Comparison of ENCODE assay signal across 9 cellular contexts in the genomic region with DNA sequence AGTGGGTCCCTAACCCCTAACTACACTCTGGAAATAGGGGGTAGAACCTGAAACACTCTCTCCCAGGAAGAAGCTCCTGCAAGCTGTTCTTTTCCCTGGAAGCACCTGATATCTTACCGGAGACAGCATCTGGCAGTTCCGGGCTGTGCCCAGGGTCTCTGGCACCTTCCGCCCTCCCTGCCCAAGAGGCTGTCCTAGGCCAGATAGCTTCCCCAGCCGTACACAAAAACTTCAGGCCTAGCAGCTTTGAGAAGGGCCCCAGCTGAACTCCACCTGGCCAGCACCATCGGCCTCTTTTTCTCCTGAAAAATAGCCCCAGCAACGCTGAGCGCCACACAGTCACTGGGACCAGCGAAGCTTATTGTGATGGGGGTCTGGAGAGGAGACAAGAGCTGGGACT. TPM values are rescaled to one million over a fixed set of nuclear protein-coding genes. Genes with fewer than 3 reads are reported as not detected.
DNase-seq lines count a peak whose midpoint lies in the region; ATAC-seq and TF ChIP-seq lines count a peak whose summit lies in the region.
"Had no signal": no experiment of that assay in that cellular context is flagged by ENCODE, and none has a peak within 500 bp of the region (broad histone marks: within the 10 kb centered on the region; RNA-seq: fewer than 3 reads in every experiment).

No MANE protein-coding gene starts in this region.

- H3K4me1 Mint-ChIP-seq in dendritic cell treated with granulocyte-macrophage colony-stimulating factor and Interleukin-4, amounts not matched to agents 40 ng/mL and 50 ng/mL, for 4 days (ENCODE audit: low read depth) = peaks cover 39% of the 10 kb centered on the region
- H3K4me1 Mint-ChIP-seq in neural crest cell = peaks cover 19% of the 10 kb centered on the region

- H3K79me1 ChIP-seq in IMR-90 (ENCODE audit: low read depth in 1 of 2, low read length in 2 of 2) = peaks cover 29 to 45% of the 10 kb centered on the region in 2 experiments

- H3K4ac ChIP-seq in IMR-90 (ENCODE audit: low read depth, low read length) = no peak overlapping the region

- peak overlapping the region; percentile 39 for H2AK9ac ChIP-seq in IMR-90 (replicated peaks; ENCODE audit: low read depth, low read length, poor library complexity)

- no peak for ATAC-seq in IMR-90 (ENCODE audit: low read depth)

- no TSS peak for BruUV-seq in IMR-90 (replicated peaks; lab: Mats Ljungman, UMichigan)

- POLR2A ChIA-PET in IMR-90 (lab: Charles Lee; ENCODE audit: unreplicated experiment) = interaction anchor here (1.1 kb wide), 1 partner anchor 10 kb away, joined by 3 read pairs; a partner anchor contains a TSS

- no peak overlapping the region for H2BK5ac ChIP-seq in IMR-90 (ENCODE audit: low read depth, low read length, poor library complexity, severe bottlenecking)

- no peak overlapping the region for H3K56ac ChIP-seq in IMR-90 (ENCODE audit: extremely low read depth, insufficient read depth, low read length)

- no peak overlapping the region for H2BK120ac ChIP-seq in IMR-90 (ENCODE audit: low read depth, low read length)

- H3K27me3 Mint-ChIP-seq in dendritic cell treated with granulocyte-macrophage colony-stimulating factor and Interleukin-4, amounts not matched to agents 40 ng/mL and 50 ng/mL, for 4 days = peaks cover 53% of the 10 kb centered on the region
- peaks cover 55% of the 10 kb centered on the region for H3K27me3 Mint-ChIP-seq in neural crest cell (ENCODE audit: low read depth)

- H3K4me2 ChIP-seq in IMR-90 (ENCODE audit: low read depth, low read length) = no peak overlapping the region

- H2AFZ ChIP-seq in ACC112 (ENCODE audit: low read length, unreplicated experiment) (no peak overlapping the region), IMR-90 (replicated peaks; ENCODE audit: low read length, poor library complexity) (no peak overlapping the region)

- CTCF ChIA-PET in IMR-90 (lab: Yijun Ruan, JAX) = interaction anchor here (0.8 kb wide), 1 partner anchor 263 kb away, joined by 3 read pairs; no protein-coding TSS in a partner anchor

- H3K18ac ChIP-seq in IMR-90 (ENCODE audit: low read depth, low read length) = no peak overlapping the region

- H4K91ac ChIP-seq in IMR-90 (ENCODE audit: insufficient read depth, low read depth, low read length) = no peak overlapping the region

- H3K9me1 ChIP-seq in IMR-90 (ENCODE audit: insufficient read depth, low read length) = peaks cover 10% of the 10 kb centered on the region

- peak overlapping the region; percentile 100 for H3K27ac Mint-ChIP-seq in dendritic cell treated with granulocyte-macrophage colony-stimulating factor and Interleukin-4, amounts not matched to agents 40 ng/mL and 50 ng/mL, for 4 days
- no peak overlapping the region for H3K27ac Mint-ChIP-seq in neural crest cell (ENCODE audit: unreplicated experiment)

- H3K27ac ChIP-seq in ACC112 (ENCODE audit: low read depth, low read length) (peak overlapping the region; percentile 81), IMR-90 (ENCODE audit: insufficient read depth, low read length) (peak overlapping the region; percentile 35; the same call in 1 of the 2 replicates)

- no peak overlapping the region for H3K14ac ChIP-seq in IMR-90 (replicated peaks; ENCODE audit: low read depth, low read length)

- peaks cover 15% of the 10 kb centered on the region for H3K36me3 Mint-ChIP-seq in dendritic cell treated with granulocyte-macrophage colony-stimulating factor and Interleukin-4, amounts not matched to agents 40 ng/mL and 50 ng/mL, for 4 days (ENCODE audit: low read depth)
- H3K36me3 Mint-ChIP-seq in neural crest cell (ENCODE audit: low read depth) = peaks cover 2% of the 10 kb centered on the region

- dilution Hi-C loops in IMR-90 (cut with HindIII; ENCODE audit: low sequenced_read_pairs, unreplicated experiment) = no loop called here

- TF ChIP-seq RAD21 in IMR-90 (IDR thresholded peaks at IDR 0.05; ENCODE audit: low read length) = no peak

- DNase-seq in IMR-90 (no peak), neural crest cell (ENCODE audit: low read depth, low spot score) (no peak), amniotic stem cell (lab: John Stamatoyannopoulos, UW) (no peak), epidermal melanocyte (ENCODE audit: insufficient read length, low spot score) (no peak), A172 (ENCODE audit: low spot score) (no peak), COLO668 (lab: John Stamatoyannopoulos, UW; ENCODE audit: unreplicated experiment) (no peak)

- WGBS in IMR-90 (ENCODE audit: extremely low coverage in 2 of 2, insufficient read length in 1 of 2), 2 experiments = no CpG with 5 or more reads among the region's 8 CpGs

- peaks cover 22% of the 10 kb centered on the region for H3K79me2 ChIP-seq in ACC112 (ENCODE audit: control insufficient read depth, insufficient read depth, low read length, unreplicated experiment)

- H4K5ac ChIP-seq in IMR-90 (ENCODE audit: low read depth, low read length) = no peak overlapping the region

- H2BK20ac ChIP-seq in IMR-90 (ENCODE audit: low read depth, low read length) = no peak overlapping the region

- intact Hi-C loops in IMR-90 (cut with micrococcal nuclease) = loop anchor here (5.0 kb wide), 1 partner anchor 111 kb away; no protein-coding TSS in a partner anchor
- intact Hi-C loops in dendritic cell treated with granulocyte-macrophage colony-stimulating factor and Interleukin-4, amounts not matched to agents 40 ng/mL and 50 ng/mL, for 4 days (cut with micrococcal nuclease) = loop anchor here (5.0 to 10.0 kb wide), 2 partner anchors 436 to 554 kb away; a partner anchor contains a TSS

- TF ChIP-seq CTCF in IMR-90 (conservative IDR thresholded peaks at IDR 0.05; ENCODE audit: low read depth, low read length) (no peak), neural crest cell (conservative IDR thresholded peaks at IDR 0.05) (no peak)

- no peaks in the 10 kb centered on the region for H3K9me3 Mint-ChIP-seq in dendritic cell treated with granulocyte-macrophage colony-stimulating factor and Interleukin-4, amounts not matched to agents 40 ng/mL and 50 ng/mL, for 4 days
- H3K9me3 Mint-ChIP-seq in neural crest cell = no peaks in the 10 kb centered on the region

- H3K9ac ChIP-seq in IMR-90 (ENCODE audit: low read depth, low read length) = no peak overlapping the region

- no peak for TF ChIP-seq POLR2A in IMR-90 (IDR thresholded peaks at IDR 0.05; ENCODE audit: low read depth, low read length)

- H4K20me1 ChIP-seq in IMR-90 (ENCODE audit: insufficient read depth, low read length) = peaks cover 9% of the 10 kb centered on the region; the same call in 1 of the 2 replicates

- no peaks in the 10 kb centered on the region for H3K9me3 ChIP-seq in IMR-90 (ENCODE audit: control insufficient read depth, insufficient read depth, low read length)

- H3K4me3 Mint-ChIP-seq in dendritic cell treated with granulocyte-macrophage colony-stimulating factor and Interleukin-4, amounts not matched to agents 40 ng/mL and 50 ng/mL, for 4 days = no peak overlapping the region
- H3K4me3 Mint-ChIP-seq in neural crest cell = peak overlapping the region; percentile 98

- peaks cover 21% of the 10 kb centered on the region for H3K36me3 ChIP-seq in ACC112 (ENCODE audit: insufficient read depth, low read length)
- peaks cover 42% of the 10 kb centered on the region for H3K36me3 ChIP-seq in IMR-90 (ENCODE audit: control insufficient read depth, insufficient read depth, low read length)

- H2AK5ac ChIP-seq in IMR-90 (ENCODE audit: low read depth, low read length) = no peak overlapping the region

- H3K4me3 ChIP-seq in ACC112 (ENCODE audit: low read depth, low read length) (peak overlapping the region; percentile 93), IMR-90 (ENCODE audit: insufficient read depth, low read depth, low read length) (peak overlapping the region; percentile 76; the same call in 1 of the 2 replicates)

- H3K4me1 ChIP-seq in ACC112 (ENCODE audit: control insufficient read depth, insufficient read depth, low read length, unreplicated experiment) (peaks cover 11% of the 10 kb centered on the region), IMR-90 (ENCODE audit: control insufficient read depth, insufficient read depth, low read length) (no peaks in the 10 kb centered on the region; the same call in 1 of the 2 replicates)

- peak overlapping the region; percentile 34 to 96; a peak in 2 of 4 replicates for H4K8ac ChIP-seq in IMR-90 (ENCODE audit: low read depth in 2 of 2, low read length in 2 of 2)

- no peaks in the 10 kb centered on the region for H3K27me3 ChIP-seq in ACC112 (ENCODE audit: insufficient read depth, low read length)
- H3K27me3 ChIP-seq in IMR-90 (ENCODE audit: control insufficient read depth, insufficient read depth, low read length) = no peaks in the 10 kb centered on the region

- in situ Hi-C loops in IMR-90 (cut with MboI; ENCODE audit: low sequenced_read_pairs) = no loop called here

- H3K23ac ChIP-seq in IMR-90 (ENCODE audit: low read depth, low read length) = no peak overlapping the region

- H2BK15ac ChIP-seq in IMR-90 (ENCODE audit: low read depth, low read length) = no peak overlapping the region; the same call in 2 of the 3 replicates

TF ChIP-seq in IMR-90, 13 proteins besides CTCF, POLR2A, EP300 and RAD21:
- no peak for TF ChIP-seq MAZ (IDR thresholded peaks at IDR 0.05; ENCODE audit: borderline replicate concordance, low read depth, low read length)
- TF ChIP-seq, protein P1, sequence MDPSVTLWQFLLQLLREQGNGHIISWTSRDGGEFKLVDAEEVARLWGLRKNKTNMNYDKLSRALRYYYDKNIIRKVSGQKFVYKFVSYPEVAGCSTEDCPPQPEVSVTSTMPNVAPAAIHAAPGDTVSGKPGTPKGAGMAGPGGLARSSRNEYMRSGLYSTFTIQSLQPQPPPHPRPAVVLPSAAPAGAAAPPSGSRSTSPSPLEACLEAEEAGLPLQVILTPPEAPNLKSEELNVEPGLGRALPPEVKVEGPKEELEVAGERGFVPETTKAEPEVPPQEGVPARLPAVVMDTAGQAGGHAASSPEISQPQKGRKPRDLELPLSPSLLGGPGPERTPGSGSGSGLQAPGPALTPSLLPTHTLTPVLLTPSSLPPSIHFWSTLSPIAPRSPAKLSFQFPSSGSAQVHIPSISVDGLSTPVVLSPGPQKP (IDR thresholded peaks at IDR 0.05; ENCODE audit: borderline replicate concordance, low read depth, low read length) = no peak
- no peak for TF ChIP-seq BHLHE40 (IDR thresholded peaks at IDR 0.05; ENCODE audit: low read depth, low read length)
- no peak for TF ChIP-seq SMC3 (IDR thresholded peaks at IDR 0.05; ENCODE audit: low read depth, low read length)
- TF ChIP-seq MAFK (IDR thresholded peaks at IDR 0.05; ENCODE audit: low read depth, low read length) = no peak
- TF ChIP-seq RFX5 (IDR thresholded peaks at IDR 0.05; ENCODE audit: low read depth, low read length) = no peak
- no peak for TF ChIP-seq CEBPB (IDR thresholded peaks at IDR 0.05; ENCODE audit: low read depth, low read length)
- TF ChIP-seq CHD1 (IDR thresholded peaks at IDR 0.05; ENCODE audit: low read depth, low read length) = no peak

RNA-seq across cellular contexts. Expression of a gene that starts 9.7 kb away (rescaled TPM):
- total RNA-seq in IMR-90 (2012; rRNA removed) (12.4 and 14.7 TPM in 2 replicates), neural crest cell (0.33 and 0.45 TPM in 2 replicates)
- polyA plus RNA-seq in IMR-90 (2012; rRNA removed) = 48.0 and 51.9 TPM in 2 replicates
- 31.5 and 51.7 TPM in 2 replicates for polyA plus RNA-seq in IMR-90 (2012; cell fraction: cytosol; rRNA removed)
- 67.0 and 99.5 TPM in 2 replicates for polyA plus RNA-seq in IMR-90 (2012; cell fraction: nucleus; rRNA removed; ENCODE audit: low replicate concordance)
- 6.3 and 8.1 TPM in 2 replicates for total RNA-seq in A172 (2014; rRNA removed; shearing (Covaris generic))
- total RNA-seq: HT1080 had no signal
